Comparison of ENCODE assay signal across 4 cellular contexts in the genomic region with DNA sequence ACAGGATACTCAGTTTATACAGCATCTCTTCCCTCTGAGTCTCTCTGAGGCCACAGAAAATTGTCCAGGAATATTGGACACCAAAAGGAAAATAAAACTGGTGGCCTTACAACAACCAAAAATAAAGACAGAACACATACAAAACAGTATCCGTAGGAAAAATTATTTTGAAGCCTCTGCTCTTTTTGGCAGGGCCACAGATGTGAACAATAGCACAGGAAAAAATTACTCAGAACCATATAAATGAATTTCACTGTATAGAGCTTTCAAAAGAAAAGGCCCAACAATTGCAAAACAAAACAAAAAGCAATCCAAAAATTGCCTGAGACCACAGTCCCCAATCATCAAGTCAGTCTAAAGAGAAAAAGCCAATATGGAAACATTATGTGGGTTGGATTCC.
"Had no signal": no experiment of that assay in that cellular context is flagged by ENCODE, and none has a peak within 500 bp of the region (broad histone marks: within the 10 kb centered on the region; RNA-seq: fewer than 3 reads in every experiment).

No MANE protein-coding gene starts in this region.

- H3K4me2 ChIP-seq: GM23338 had no signal

- H3K36me3 ChIP-seq: HAP-1 had no signal

- H3K4me3 ChIP-seq: GM23248, GM23338, HAP-1 had no signal

- ATAC-seq: GM23338, HCT116 had no signal

- H3K9me3 ChIP-seq: HAP-1 had no signal

- H3K9ac ChIP-seq: GM23248 had no signal

- H3K27ac ChIP-seq: GM23248 had no signal

- H2AFZ ChIP-seq: GM23248 had no signal

- H3K4me1 ChIP-seq: HAP-1 had no signal
